7 cellular contexts compared by ENCODE assay signal in the genomic region with DNA sequence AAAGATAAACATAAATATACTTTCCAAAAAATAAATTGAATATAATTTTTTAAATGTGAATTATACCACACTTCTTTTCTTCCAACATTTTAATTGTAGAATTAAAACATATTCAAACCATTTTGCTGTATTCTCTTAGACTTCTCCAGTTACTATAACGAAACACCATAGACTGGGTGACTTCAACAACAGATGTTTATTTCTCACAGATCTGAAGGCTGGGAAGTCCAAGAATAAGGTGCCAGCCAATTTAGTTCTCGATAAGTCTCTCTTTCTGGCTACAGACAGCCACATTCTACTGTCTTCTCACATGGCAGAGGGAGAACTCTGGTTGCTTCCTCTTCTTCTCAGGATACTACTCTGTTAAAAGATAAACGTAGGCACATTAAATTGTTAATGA.
"Had no signal": no experiment of that assay in that cellular context is flagged by ENCODE, and none has a peak within 500 bp of the region (broad histone marks: within the 10 kb centered on the region; RNA-seq: fewer than 3 reads in every experiment).

No MANE protein-coding gene starts in this region.

- FAIRE-seq: H54, HTR-8/SVneo, K562 had no signal

- DNase-seq: GOT3, H9, HCEC 1CT, IMR-90 had no signal

- ATAC-seq: K562 had no signal

- H3K4me3 ChIP-seq: K562 had no signal
